In genomic region chr22:42326786-42327185, GRCh38 we compare ENCODE assay signal across 14 cellular contexts. TPM values are rescaled to one million over a fixed set of nuclear protein-coding genes. Genes with fewer than 3 reads are reported as not detected.
A peak's percentile ranks its signal among the peaks of the same experiment; 100 is the strongest.
DNase-seq lines count a peak whose midpoint lies in the region; ATAC-seq, FAIRE-seq and TF ChIP-seq lines count a peak whose summit lies in the region.
"Had no signal": no experiment of that assay in that cellular context is flagged by ENCODE, and none has a peak within 500 bp of the region (broad histone marks: within the 10 kb centered on the region; RNA-seq: fewer than 3 reads in every experiment).

No MANE protein-coding gene starts in this region.

- H3F3A ChIP-seq in Loucy (ENCODE audit: low read depth): peaks cover 4% of the 10 kb centered on the region

- H3K27me3 ChIP-seq in BLaER1 (no peaks in the 10 kb centered on the region), Loucy (ENCODE audit: insufficient read depth, low read length, poor library complexity, severe bottlenecking) (no peaks in the 10 kb centered on the region), astrocyte (ENCODE audit: insufficient read depth, low read length) (peaks cover 7% of the 10 kb centered on the region), tibial artery (peaks cover 0 to 17% of the 10 kb centered on the region in 2 donors)

- H3K4me2 ChIP-seq in BLaER1: peak overlapping the region; percentile 98
- H3K4me2 ChIP-seq in Loucy (ENCODE audit: low read depth, low read length, poor library complexity, severe bottlenecking): peak overlapping the region; percentile 74
- H3K4me2 ChIP-seq in astrocyte (ENCODE audit: low read length): no peak overlapping the region
- H3K4me2 ChIP-seq: A549, PC-9 had no signal

- H3K9me3 ChIP-seq in BLaER1 (no peaks in the 10 kb centered on the region), Loucy (ENCODE audit: insufficient read depth, low read depth, low read length) (no peaks in the 10 kb centered on the region), astrocyte (ENCODE audit: insufficient read depth, low read depth, low read length) (no peaks in the 10 kb centered on the region), tibial artery (no peaks in the 10 kb centered on the region)
- H3K9me3 ChIP-seq: A549 had no signal

- H3K27ac ChIP-seq in BLaER1 (peak overlapping the region; percentile 44; the same call in 1 of the 2 replicates), astrocyte (ENCODE audit: low read depth, low read length) (no peak overlapping the region), tibial artery (no peak overlapping the region)
- H3K27ac ChIP-seq: A549, PC-9 had no signal

- peaks cover 37% of the 10 kb centered on the region for H3K27me3 Mint-ChIP-seq in astrocyte (ENCODE audit: low read depth, unreplicated experiment)

- H3K4me3 Mint-ChIP-seq in astrocyte (ENCODE audit: unreplicated experiment): no peak overlapping the region
- H3K4me3 Mint-ChIP-seq: B cell; CD8-positive, alpha-beta T cell; H9 had no signal

- H4K20me1 ChIP-seq in BLaER1: peaks cover 73% of the 10 kb centered on the region
- no peaks in the 10 kb centered on the region for H4K20me1 ChIP-seq in Loucy (ENCODE audit: insufficient read depth, low read length, poor library complexity, severe bottlenecking)
- H4K20me1 ChIP-seq in astrocyte (ENCODE audit: insufficient read depth, low read length): peaks cover 43% of the 10 kb centered on the region

- H3K9me3 Mint-ChIP-seq in astrocyte (ENCODE audit: unreplicated experiment): no peaks in the 10 kb centered on the region

- intact Hi-C loops in tibial artery (cut with DNase I; ENCODE audit: low total_unique reads): no loop called here

- no peak for ATAC-seq in HG02610 (IDR thresholded peaks at IDR 0.05; ENCODE audit: unreplicated experiment)
- ATAC-seq: A549; CD8-positive, alpha-beta T cell; SK-N-SH treated with all-trans-retinoic acid at 6 μM for 48 hours had no signal

- H3K36me3 ChIP-seq in BLaER1: no peaks in the 10 kb centered on the region
- H3K36me3 ChIP-seq in Loucy (ENCODE audit: insufficient read depth, low read length): no peaks in the 10 kb centered on the region
- H3K36me3 ChIP-seq in astrocyte (ENCODE audit: insufficient read depth, low read length): no peaks in the 10 kb centered on the region
- H3K36me3 ChIP-seq in tibial artery: no peaks in the 10 kb centered on the region

- TF ChIP-seq CTCF in Loucy (conservative IDR thresholded peaks at IDR 0.05; ENCODE audit: low read length) (no peak), astrocyte (IDR thresholded peaks at IDR 0.05; ENCODE audit: insufficient read depth, low read depth, low read length) (no peak), fibroblast of mammary gland (conservative IDR thresholded peaks at IDR 0.05; ENCODE audit: control insufficient read depth, insufficient read depth, low read depth, low read length) (no peak), tibial artery (IDR thresholded peaks at IDR 0.05) (no peak)

- peaks cover 4% of the 10 kb centered on the region for H3K4me1 Mint-ChIP-seq in astrocyte (ENCODE audit: low read depth, unreplicated experiment)

- H3K9me2 ChIP-seq in Loucy (replicated peaks; ENCODE audit: low read depth, low read length): no peaks in the 10 kb centered on the region

- DNase-seq in astrocyte (ENCODE audit: low read depth) (peak; percentile 24), fibroblast of mammary gland (ENCODE audit: low read depth) (peak; percentile 24), tibial artery (no peak), midbrain (lab: John Stamatoyannopoulos, UW) (no peak)
- DNase-seq: H9, NCI-H146, PC-9 had no signal

- H2AFZ ChIP-seq in Loucy (ENCODE audit: low read length): no peak overlapping the region
- no peak overlapping the region for H2AFZ ChIP-seq in astrocyte (ENCODE audit: low read depth, low read length)
- H2AFZ ChIP-seq: PC-9 had no signal

- no peak for FAIRE-seq in astrocyte (lab: Jason Lieb, UNC)
- FAIRE-seq: A549 had no signal

- H3K27ac Mint-ChIP-seq in astrocyte (ENCODE audit: unreplicated experiment): no peak overlapping the region
- H3K27ac Mint-ChIP-seq: B cell; CD8-positive, alpha-beta T cell had no signal

- no peak overlapping the region for H3K4me3 ChIP-seq in BLaER1
- no peak overlapping the region for H3K4me3 ChIP-seq in Loucy (ENCODE audit: low read length, poor library complexity, severe bottlenecking)
- no peak overlapping the region for H3K4me3 ChIP-seq in astrocyte (ENCODE audit: insufficient read depth, low read depth, low read length)
- H3K4me3 ChIP-seq in fibroblast of mammary gland (ENCODE audit: control insufficient read depth, low read depth, low read length): no peak overlapping the region
- no peak overlapping the region for H3K4me3 ChIP-seq in tibial artery
- H3K4me3 ChIP-seq: A549, PC-9 had no signal

- H3K9ac ChIP-seq in BLaER1 (peak overlapping the region; percentile 2; the same call in 1 of the 2 replicates), Loucy (ENCODE audit: low read depth, low read length, poor library complexity, severe bottlenecking) (no peak overlapping the region), astrocyte (ENCODE audit: low read length) (no peak overlapping the region)

- H3K79me2 ChIP-seq in Loucy (ENCODE audit: insufficient read depth, low read length) (peaks cover 52% of the 10 kb centered on the region), astrocyte (ENCODE audit: insufficient read depth, low read length) (no peaks in the 10 kb centered on the region)

- peaks cover 95% of the 10 kb centered on the region for H3K4me1 ChIP-seq in BLaER1
- H3K4me1 ChIP-seq in Loucy (ENCODE audit: insufficient read depth, low read length, poor library complexity, severe bottlenecking): peaks cover 74% of the 10 kb centered on the region
- no peaks in the 10 kb centered on the region for H3K4me1 ChIP-seq in astrocyte (ENCODE audit: insufficient read depth, low read length)
- H3K4me1 ChIP-seq in tibial artery: peaks cover 0 to 11% (median 3%) of the 10 kb centered on the region in 4 donors

- no peaks in the 10 kb centered on the region for H3K36me3 Mint-ChIP-seq in astrocyte (ENCODE audit: low read depth, unreplicated experiment)
- H3K36me3 Mint-ChIP-seq: CD8-positive, alpha-beta T cell had no signal

RNA-seq across cellular contexts. Expression of gene TCF20, which starts 56.3 kb away (rescaled TPM):
- 37.3 and 37.6 TPM in 2 replicates for total RNA-seq in astrocyte

Comparison
In these comparisons a context has a peak if more than half of its experiments do, and no peak if none do; other contexts are left out.
1. DNase-seq: peak in astrocyte (single experiment) and fibroblast of mammary gland (single experiment); none in tibial artery (0 of 2) and midbrain (single experiment).